Comparison of ENCODE assay signal across 1 cellular context in the genomic region with DNA sequence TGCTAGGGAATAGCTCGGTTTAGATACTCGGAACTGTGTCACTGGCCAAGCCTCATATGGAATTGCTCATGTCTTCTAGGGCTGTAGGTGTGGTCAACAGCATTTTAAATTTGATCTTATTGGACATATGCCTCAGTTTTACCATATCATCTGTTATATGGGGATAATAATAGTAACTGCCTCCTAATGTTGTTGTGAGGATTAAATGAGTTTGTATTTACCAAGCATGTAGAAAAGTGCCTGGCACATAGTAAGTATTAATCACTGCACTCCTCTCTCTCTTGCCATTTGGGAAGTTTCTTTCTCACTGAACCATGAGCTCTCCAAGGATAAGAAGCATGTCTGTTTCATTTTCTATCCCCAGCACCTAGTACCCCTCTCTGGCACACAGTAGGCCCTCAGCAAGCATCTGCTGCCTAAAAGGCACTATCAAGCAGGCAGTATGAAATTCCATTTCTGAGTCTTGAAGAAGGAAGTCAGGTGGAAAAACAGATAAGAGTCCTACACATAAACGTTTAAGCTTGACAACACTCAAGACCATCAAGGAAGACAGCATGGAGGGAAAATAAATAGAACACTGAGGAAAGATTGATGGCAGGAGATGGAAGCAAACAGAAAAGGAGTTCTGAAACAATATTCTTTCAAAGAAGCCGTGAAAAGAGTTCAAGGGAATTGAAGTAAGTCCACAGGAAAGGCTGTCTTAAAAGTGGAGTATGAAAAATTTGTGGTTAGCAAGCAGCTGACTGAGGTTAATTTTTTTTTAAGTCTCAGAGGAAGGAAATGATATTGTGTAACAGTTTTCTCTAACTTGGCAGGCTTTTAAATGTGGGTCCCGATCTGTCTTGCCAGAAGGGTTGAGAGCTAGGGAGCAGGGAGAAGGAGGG.
TF ChIP-seq lines count a peak whose summit lies in the region.

No MANE protein-coding gene starts in this region.

TF ChIP-seq in GM12878, 131 proteins besides CTCF, POLR2A, EP300 and RAD21 (continued from another document and continues in another):
- TF ChIP-seq, protein P1, sequence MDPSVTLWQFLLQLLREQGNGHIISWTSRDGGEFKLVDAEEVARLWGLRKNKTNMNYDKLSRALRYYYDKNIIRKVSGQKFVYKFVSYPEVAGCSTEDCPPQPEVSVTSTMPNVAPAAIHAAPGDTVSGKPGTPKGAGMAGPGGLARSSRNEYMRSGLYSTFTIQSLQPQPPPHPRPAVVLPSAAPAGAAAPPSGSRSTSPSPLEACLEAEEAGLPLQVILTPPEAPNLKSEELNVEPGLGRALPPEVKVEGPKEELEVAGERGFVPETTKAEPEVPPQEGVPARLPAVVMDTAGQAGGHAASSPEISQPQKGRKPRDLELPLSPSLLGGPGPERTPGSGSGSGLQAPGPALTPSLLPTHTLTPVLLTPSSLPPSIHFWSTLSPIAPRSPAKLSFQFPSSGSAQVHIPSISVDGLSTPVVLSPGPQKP (IDR thresholded peaks at IDR 0.05; ENCODE audit: low read depth, low read length) = no peak
- TF ChIP-seq CHD1 (IDR thresholded peaks at IDR 0.05; ENCODE audit: low read depth, low read length) = no peak
- no peak for TF ChIP-seq ZBTB11 (CRISPR knock-in tag; IDR thresholded peaks at IDR 0.05)
- peak; percentile 94 for TF ChIP-seq ZNF384 (IDR thresholded peaks at IDR 0.05; ENCODE audit: borderline replicate concordance, low read depth, low read length)
- peak; percentile 57 to 59; a peak in 2 of 4 replicates for TF ChIP-seq CEBPB (IDR thresholded peaks at IDR 0.05; ENCODE audit: borderline replicate concordance in 1 of 2, low read depth in 2 of 2, low read length in 2 of 2)
- no peak for TF ChIP-seq ESRRA (IDR thresholded peaks at IDR 0.05; ENCODE audit: low read length)
- no peak for TF ChIP-seq RBBP5 (conservative IDR thresholded peaks at IDR 0.05)
- TF ChIP-seq RUNX3 (IDR thresholded peaks at IDR 0.05; ENCODE audit: low read length) = peak; percentile 99
- TF ChIP-seq NKRF (conservative IDR thresholded peaks at IDR 0.05) = peak; percentile 52; the same call in 1 of the 2 replicates
- 0 out of 2 replicates have a peak, but pooled peaks have one; percentile 32 for TF ChIP-seq CBX5 (IDR thresholded peaks at IDR 0.05; ENCODE audit: low read depth)
- no peak for TF ChIP-seq POLR2AphosphoS2 (IDR thresholded peaks at IDR 0.05; ENCODE audit: low read depth, low read length)
- 0 out of 2 replicates have a peak, but pooled peaks have one; percentile 57 for TF ChIP-seq DPF2 (IDR thresholded peaks at IDR 0.05)
- no peak for TF ChIP-seq MYB (IDR thresholded peaks at IDR 0.05; ENCODE audit: borderline replicate concordance, low read depth, low read length)
- TF ChIP-seq, protein P2, sequence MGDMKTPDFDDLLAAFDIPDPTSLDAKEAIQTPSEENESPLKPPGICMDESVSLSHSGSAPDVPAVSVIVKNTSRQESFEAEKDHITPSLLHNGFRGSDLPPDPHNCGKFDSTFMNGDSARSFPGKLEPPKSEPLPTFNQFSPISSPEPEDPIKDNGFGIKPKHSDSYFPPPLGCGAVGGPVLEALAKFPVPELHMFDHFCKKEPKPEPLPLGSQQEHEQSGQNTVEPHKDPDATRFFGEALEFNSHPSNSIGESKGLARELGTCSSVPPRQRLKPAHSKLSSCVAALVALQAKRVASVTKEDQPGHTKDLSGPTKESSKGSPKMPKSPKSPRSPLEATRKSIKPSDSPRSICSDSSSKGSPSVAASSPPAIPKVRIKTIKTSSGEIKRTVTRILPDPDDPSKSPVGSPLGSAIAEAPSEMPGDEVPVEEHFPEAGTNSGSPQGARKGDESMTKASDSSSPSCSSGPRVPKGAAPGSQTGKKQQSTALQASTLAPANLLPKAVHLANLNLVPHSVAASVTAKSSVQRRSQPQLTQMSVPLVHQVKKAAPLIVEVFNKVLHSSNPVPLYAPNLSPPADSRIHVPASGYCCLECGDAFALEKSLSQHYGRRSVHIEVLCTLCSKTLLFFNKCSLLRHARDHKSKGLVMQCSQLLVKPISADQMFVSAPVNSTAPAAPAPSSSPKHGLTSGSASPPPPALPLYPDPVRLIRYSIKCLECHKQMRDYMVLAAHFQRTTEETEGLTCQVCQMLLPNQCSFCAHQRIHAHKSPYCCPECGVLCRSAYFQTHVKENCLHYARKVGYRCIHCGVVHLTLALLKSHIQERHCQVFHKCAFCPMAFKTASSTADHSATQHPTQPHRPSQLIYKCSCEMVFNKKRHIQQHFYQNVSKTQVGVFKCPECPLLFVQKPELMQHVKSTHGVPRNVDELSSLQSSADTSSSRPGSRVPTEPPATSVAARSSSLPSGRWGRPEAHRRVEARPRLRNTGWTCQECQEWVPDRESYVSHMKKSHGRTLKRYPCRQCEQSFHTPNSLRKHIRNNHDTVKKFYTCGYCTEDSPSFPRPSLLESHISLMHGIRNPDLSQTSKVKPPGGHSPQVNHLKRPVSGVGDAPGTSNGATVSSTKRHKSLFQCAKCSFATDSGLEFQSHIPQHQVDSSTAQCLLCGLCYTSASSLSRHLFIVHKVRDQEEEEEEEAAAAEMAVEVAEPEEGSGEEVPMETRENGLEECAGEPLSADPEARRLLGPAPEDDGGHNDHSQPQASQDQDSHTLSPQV (IDR thresholded peaks at IDR 0.05) = no peak
- 0 out of 2 replicates have a peak, but pooled peaks have one; percentile 27 for TF ChIP-seq GABPA (IDR thresholded peaks at IDR 0.05; ENCODE audit: low read depth)
- no peak for TF ChIP-seq LARP7 (IDR thresholded peaks at IDR 0.05)
- TF ChIP-seq CBFB (IDR thresholded peaks at IDR 0.05; ENCODE audit: low read depth) = peak; percentile 96
- no peak for TF ChIP-seq TCF3 (IDR thresholded peaks at IDR 0.05; ENCODE audit: borderline replicate concordance, insufficient read depth, low read depth, low read length)
- no peak for TF ChIP-seq NR2C1 (IDR thresholded peaks at IDR 0.05)
- TF ChIP-seq NRF1 (conservative IDR thresholded peaks at IDR 0.05; ENCODE audit: low read depth, low read length) = no peak
- TF ChIP-seq MLLT1 (IDR thresholded peaks at IDR 0.05) = peak; percentile 83
- TF ChIP-seq TBL1XR1 (IDR thresholded peaks at IDR 0.05; ENCODE audit: low read depth, low read length) = 0 out of 2 replicates have a peak, but pooled peaks have one; percentile 57
- TF ChIP-seq ZBTB4 (CRISPR knock-in tag; IDR thresholded peaks at IDR 0.05) = no peak
- TF ChIP-seq ETV6 (conservative IDR thresholded peaks at IDR 0.05 in 1 of 2, IDR thresholded peaks at IDR 0.05 in 1 of 2; ENCODE audit: borderline replicate concordance in 1 of 2, low read depth in 1 of 2) = peak in 1 of 2 experiments; percentile 70; a peak in 1 of 4 replicates
- TF ChIP-seq, protein P3, sequence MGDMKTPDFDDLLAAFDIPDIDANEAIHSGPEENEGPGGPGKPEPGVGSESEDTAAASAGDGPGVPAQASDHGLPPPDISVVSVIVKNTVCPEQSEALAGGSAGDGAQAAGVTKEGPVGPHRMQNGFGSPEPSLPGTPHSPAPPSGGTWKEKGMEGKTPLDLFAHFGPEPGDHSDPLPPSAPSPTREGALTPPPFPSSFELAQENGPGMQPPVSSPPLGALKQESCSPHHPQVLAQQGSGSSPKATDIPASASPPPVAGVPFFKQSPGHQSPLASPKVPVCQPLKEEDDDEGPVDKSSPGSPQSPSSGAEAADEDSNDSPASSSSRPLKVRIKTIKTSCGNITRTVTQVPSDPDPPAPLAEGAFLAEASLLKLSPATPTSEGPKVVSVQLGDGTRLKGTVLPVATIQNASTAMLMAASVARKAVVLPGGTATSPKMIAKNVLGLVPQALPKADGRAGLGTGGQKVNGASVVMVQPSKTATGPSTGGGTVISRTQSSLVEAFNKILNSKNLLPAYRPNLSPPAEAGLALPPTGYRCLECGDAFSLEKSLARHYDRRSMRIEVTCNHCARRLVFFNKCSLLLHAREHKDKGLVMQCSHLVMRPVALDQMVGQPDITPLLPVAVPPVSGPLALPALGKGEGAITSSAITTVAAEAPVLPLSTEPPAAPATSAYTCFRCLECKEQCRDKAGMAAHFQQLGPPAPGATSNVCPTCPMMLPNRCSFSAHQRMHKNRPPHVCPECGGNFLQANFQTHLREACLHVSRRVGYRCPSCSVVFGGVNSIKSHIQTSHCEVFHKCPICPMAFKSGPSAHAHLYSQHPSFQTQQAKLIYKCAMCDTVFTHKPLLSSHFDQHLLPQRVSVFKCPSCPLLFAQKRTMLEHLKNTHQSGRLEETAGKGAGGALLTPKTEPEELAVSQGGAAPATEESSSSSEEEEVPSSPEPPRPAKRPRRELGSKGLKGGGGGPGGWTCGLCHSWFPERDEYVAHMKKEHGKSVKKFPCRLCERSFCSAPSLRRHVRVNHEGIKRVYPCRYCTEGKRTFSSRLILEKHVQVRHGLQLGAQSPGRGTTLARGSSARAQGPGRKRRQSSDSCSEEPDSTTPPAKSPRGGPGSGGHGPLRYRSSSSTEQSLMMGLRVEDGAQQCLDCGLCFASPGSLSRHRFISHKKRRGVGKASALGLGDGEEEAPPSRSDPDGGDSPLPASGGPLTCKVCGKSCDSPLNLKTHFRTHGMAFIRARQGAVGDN (IDR thresholded peaks at IDR 0.05) = no peak
- TF ChIP-seq BHLHE40 (IDR thresholded peaks at IDR 0.05; ENCODE audit: borderline replicate concordance in 1 of 2, low read depth in 2 of 2, low read length in 1 of 2) = peak; percentile 76 to 84; a peak in 3 of 4 replicates
- no peak for TF ChIP-seq KLF5 (IDR thresholded peaks at IDR 0.05; ENCODE audit: partially characterized antibody)
